Comparison of ENCODE assay signal across 9 cellular contexts in genomic region chr10:50432206-50432605, GRCh38.
A peak's percentile ranks its signal among the peaks of the same experiment; 100 is the strongest.
DNase-seq lines count a peak whose midpoint lies in the region; ATAC-seq and TF ChIP-seq lines count a peak whose summit lies in the region.
"Had no signal": no experiment of that assay in that cellular context is flagged by ENCODE, and none has a peak within 500 bp of the region (broad histone marks: within the 10 kb centered on the region; RNA-seq: fewer than 3 reads in every experiment).

No MANE protein-coding gene starts in this region.

- H3K9ac ChIP-seq in PC-3 (ENCODE audit: low read length) (no peak overlapping the region), subcutaneous abdominal adipose tissue (ENCODE audit: low read length in 5 of 5) (no peak overlapping the region)

- no peak for DNase-seq in activated T-cell treated with anti-CD3 and anti-CD28 coated beads, Interleukin-2, amount 50 U/mL, for 72 hours
- DNase-seq in activated T-cell treated with anti-CD3 and anti-CD28 coated beads for 4 hours, result no peak
- no peak for DNase-seq in PC-3
- no peak for DNase-seq in NCI-H446 (lab: John Stamatoyannopoulos, UW)
- DNase-seq in mesothelial cell of epicardium (ENCODE audit: low spot score in 2 of 2, unreplicated experiment in 2 of 2), result no peak
- no peak for DNase-seq in T-helper 9 cell

- peak overlapping the region; percentile 82 for H3K27ac Mint-ChIP-seq in activated T-cell treated with anti-CD3 and anti-CD28 coated beads, Interleukin-2, amount 50 U/mL, for 72 hours
- H3K27ac Mint-ChIP-seq in mesothelial cell of epicardium, result no peak overlapping the region

- no peaks in the 10 kb centered on the region for H4K20me1 ChIP-seq in PC-3 (ENCODE audit: low read length)

- H3F3A ChIP-seq in PC-3 (ENCODE audit: low read length, unreplicated experiment), result no peaks in the 10 kb centered on the region

- POLR2A ChIA-PET in PC-3 (lab: Charles Lee; ENCODE audit: unreplicated experiment), result no interaction called here

- no peak overlapping the region for H2AFZ ChIP-seq in PC-3 (ENCODE audit: low read length)

- peaks cover 12% of the 10 kb centered on the region for H3K27me3 Mint-ChIP-seq in activated T-cell treated with anti-CD3 and anti-CD28 coated beads, Interleukin-2, amount 50 U/mL, for 72 hours (ENCODE audit: low read depth)
- no peaks in the 10 kb centered on the region for H3K27me3 Mint-ChIP-seq in mesothelial cell of epicardium (ENCODE audit: low read depth)

- H3K4me2 ChIP-seq in PC-3 (ENCODE audit: low read length), result no peak overlapping the region

- H3K9me3 Mint-ChIP-seq in activated T-cell treated with anti-CD3 and anti-CD28 coated beads, Interleukin-2, amount 50 U/mL, for 72 hours, result no peaks in the 10 kb centered on the region
- no peaks in the 10 kb centered on the region for H3K9me3 Mint-ChIP-seq in mesothelial cell of epicardium

- no peak overlapping the region for H3K27ac ChIP-seq in PC-3 (ENCODE audit: low read length)
- peak overlapping the region; percentile 84 for H3K27ac ChIP-seq in subcutaneous abdominal adipose tissue (ENCODE audit: low read depth, low read length)
- H3K27ac ChIP-seq: SK-N-MC had no signal

- H3K36me3 Mint-ChIP-seq in activated T-cell treated with anti-CD3 and anti-CD28 coated beads, Interleukin-2, amount 50 U/mL, for 72 hours (ENCODE audit: insufficient read depth in 2 of 2), result peaks cover 4 to 7% of the 10 kb centered on the region in 2 donors
- no peaks in the 10 kb centered on the region for H3K36me3 Mint-ChIP-seq in mesothelial cell of epicardium

- H3K9me3 ChIP-seq in PC-3 (ENCODE audit: low read length), result no peaks in the 10 kb centered on the region
- no peaks in the 10 kb centered on the region for H3K9me3 ChIP-seq in subcutaneous abdominal adipose tissue (ENCODE audit: control insufficient read depth in 5 of 5, low read length in 5 of 5)

- ATAC-seq in activated T-cell treated with anti-CD3 and anti-CD28 coated beads, Interleukin-2, amount 50 U/mL, for 72 hours (replicated peaks in 1 of 2), result no peak
- ATAC-seq in HG02840 (IDR thresholded peaks at IDR 0.05; ENCODE audit: low FRiP score, unreplicated experiment) (peak; percentile 27), PC-3 (peak; percentile 8; the same call in 1 of the 2 replicates)

- H3K4me3 Mint-ChIP-seq in activated T-cell treated with anti-CD3 and anti-CD28 coated beads, Interleukin-2, amount 50 U/mL, for 72 hours, result peak overlapping the region; percentile 23 to 58
- H3K4me3 Mint-ChIP-seq in mesothelial cell of epicardium, result no peak overlapping the region

- CTCF ChIA-PET in PC-3 (lab: Charles Lee), result no interaction called here

- TF ChIP-seq CTCF in PC-3 (conservative IDR thresholded peaks at IDR 0.05; ENCODE audit: low read depth, low read length) (no peak), mesothelial cell of epicardium (IDR thresholded peaks at IDR 0.05; ENCODE audit: unreplicated experiment) (no peak)

- H3K4me1 ChIP-seq in PC-3 (ENCODE audit: insufficient read depth, low read length), result peaks cover 11% of the 10 kb centered on the region
- H3K4me1 ChIP-seq in subcutaneous abdominal adipose tissue (ENCODE audit: control insufficient read depth in 5 of 5, insufficient read depth in 5 of 5, low read length in 5 of 5), result peaks cover 2 to 16% (median 14%) of the 10 kb centered on the region in 5 donors

- H3K9me2 ChIP-seq in PC-3 (replicated peaks; ENCODE audit: low read length), result no peaks in the 10 kb centered on the region

- H3K27me3 ChIP-seq in PC-3 (ENCODE audit: low read length) (no peaks in the 10 kb centered on the region), subcutaneous abdominal adipose tissue (ENCODE audit: control insufficient read depth in 5 of 5, insufficient read depth in 4 of 5, low read length in 5 of 5) (no peaks in the 10 kb centered on the region)

- intact Hi-C loops in PC-3 (cut with micrococcal nuclease), result no loop called here

- no TSS peak for BruUV-seq in PC-3 (replicated peaks; lab: Mats Ljungman, UMichigan)

- H3K79me2 ChIP-seq in PC-3 (ENCODE audit: low read length), result no peaks in the 10 kb centered on the region

- peaks cover 39% of the 10 kb centered on the region for H3K4me1 Mint-ChIP-seq in activated T-cell treated with anti-CD3 and anti-CD28 coated beads, Interleukin-2, amount 50 U/mL, for 72 hours (ENCODE audit: low read depth)
- H3K4me1 Mint-ChIP-seq in mesothelial cell of epicardium, result no peaks in the 10 kb centered on the region

- H3K36me3 ChIP-seq in PC-3 (ENCODE audit: low read depth, low read length), result no peaks in the 10 kb centered on the region
- H3K36me3 ChIP-seq in subcutaneous abdominal adipose tissue (ENCODE audit: control insufficient read depth in 5 of 5, insufficient read depth in 5 of 5, low read length in 5 of 5), result peaks cover 0 to 9% (median 0%) of the 10 kb centered on the region in 5 donors

- no peak overlapping the region for H3K4me3 ChIP-seq in PC-3 (ENCODE audit: low read length)
- H3K4me3 ChIP-seq in subcutaneous abdominal adipose tissue (ENCODE audit: low read depth in 1 of 5, low read length in 5 of 5), result no peak overlapping the region
- H3K4me3 ChIP-seq: SK-N-MC had no signal

Comparison
In these comparisons a context has a peak if more than half of its experiments do, and no peak if none do; other contexts are left out.
1. ATAC-seq: peak in HG02840 (single experiment) and PC-3 (single experiment); none in activated T-cell treated with anti-CD3 and anti-CD28 coated beads, Interleukin-2, amount 50 U/mL, for 72 hours (0 of 2).